In genomic region chr3:51720292-51721061, GRCh38 we compare ENCODE assay signal across 33 cellular contexts. TPM values are rescaled to one million over a fixed set of nuclear protein-coding genes. Genes with fewer than 3 reads are reported as not detected.
DNase-seq lines count a peak whose midpoint lies in the region; ATAC-seq, FAIRE-seq and TF ChIP-seq lines count a peak whose summit lies in the region.
"Had no signal": no experiment of that assay in that cellular context is flagged by ENCODE, and none has a peak within 500 bp of the region (broad histone marks: within the 10 kb centered on the region; RNA-seq: fewer than 3 reads in every experiment).

No MANE protein-coding gene starts in this region.

- H3K4me3 Mint-ChIP-seq in immature natural killer cell: no peak overlapping the region
- H3K4me3 Mint-ChIP-seq: activated CD8-positive, alpha-beta memory T cell treated with anti-CD3 and anti-CD28 coated beads, Interleukin-2, amount 10 ng/mL, durations not matched to agents 7 days and 5 days; activated naive CD4-positive, alpha-beta T cell treated with anti-CD3 and anti-CD28 coated beads, Interleukin-2, amount 50 U/mL, for 24 hours had no signal

- no peaks in the 10 kb centered on the region for H3K9me3 Mint-ChIP-seq in immature natural killer cell
- H3K9me3 Mint-ChIP-seq: activated naive CD4-positive, alpha-beta T cell treated with anti-CD3 and anti-CD28 coated beads, Interleukin-2, amount 50 U/mL, for 24 hours had no signal

- H3K9me3 ChIP-seq in BLaER1 treated with 17β-estradiol and CSF1 and Interleukin-3, amounts not matched to agents 10 nM and 100 nM (replicated peaks in 1 of 11): no peaks in the 10 kb centered on the region
- no peaks in the 10 kb centered on the region for H3K9me3 ChIP-seq in K562 (replicated peaks; ENCODE audit: control insufficient read depth, insufficient read depth, low read depth, low read length)
- H3K9me3 ChIP-seq: heart left ventricle, Peyer's patch, SJCRH30, suprapubic skin had no signal

- no peaks in the 10 kb centered on the region for H3K36me3 ChIP-seq in BLaER1 treated with 17β-estradiol and CSF1 and Interleukin-3, amounts not matched to agents 10 nM and 100 nM
- H3K36me3 ChIP-seq in H7 (replicated peaks; ENCODE audit: control insufficient read depth, insufficient read depth, low read length) (no peaks in the 10 kb centered on the region), K562 (ENCODE audit: control insufficient read depth, insufficient read depth, low read length) (no peaks in the 10 kb centered on the region)
- H3K36me3 ChIP-seq: heart left ventricle, Peyer's patch, SJCRH30, suprapubic skin had no signal

- no peak for TF ChIP-seq EP300 in K562 (IDR thresholded peaks at IDR 0.05; ENCODE audit: low read length)

- DNase-seq in H7: peak; percentile 8
- peak in 1 of 4 experiments; percentile 3 for DNase-seq in K562 (ENCODE audit: extremely low read depth in 1 of 4, low spot score in 3 of 4)
- no peak for DNase-seq in immature natural killer cell
- DNase-seq in Right ventricle myocardium superior: no peak
- DNase-seq in HK-2 (ENCODE audit: unreplicated experiment): no peak
- DNase-seq in hepatic stellate cell (ENCODE audit: low spot score): no peak
- DNase-seq: ACHN; activated CD4-positive, alpha-beta T cell treated with anti-CD3 and anti-CD28 coated beads for 48 hours; activated CD8-positive, alpha-beta memory T cell treated with anti-CD3 and anti-CD28 coated beads, Interleukin-2, amount 10 ng/mL, durations not matched to agents 7 days and 5 days; C1 segment of cervical spinal cord; central memory CD4-positive, alpha-beta T cell; dorsolateral prefrontal cortex; heart left ventricle; mesenchymal stem cell; NCI-H1694 treated with DMSO at 0.1 percent for 48 hours; NCI-H2171 treated with DMSO at 0.1 percent for 48 hours; NCI-H526; SJCRH30; stimulated activated CD4-positive, alpha-beta T cell treated with anti-CD3 and anti-CD28 coated beads, Interleukin-2, amount 100 ng/mL, for 24 hours; T-helper 2 cell had no signal

- H3K36me3 Mint-ChIP-seq in immature natural killer cell: no peaks in the 10 kb centered on the region
- H3K36me3 Mint-ChIP-seq: activated CD8-positive, alpha-beta memory T cell treated with anti-CD3 and anti-CD28 coated beads, Interleukin-2, amount 10 ng/mL, durations not matched to agents 7 days and 5 days; activated naive CD4-positive, alpha-beta T cell treated with anti-CD3 and anti-CD28 coated beads, Interleukin-2, amount 50 U/mL, for 24 hours had no signal

- CTCF ChIA-PET in K562 (lab: Yijun Ruan, JAX; ENCODE audit: low intra/inter-chr PET ratio): interaction anchor here (0.6 kb wide), 1 partner anchor 137 kb away, joined by 3 read pairs; no protein-coding TSS in a partner anchor

- no peak for TF ChIP-seq POLR2A in K562 (conservative IDR thresholded peaks at IDR 0.05)

- no peaks in the 10 kb centered on the region for H3K27me3 ChIP-seq in BLaER1 treated with 17β-estradiol and CSF1 and Interleukin-3, amounts not matched to agents 10 nM and 100 nM
- no peaks in the 10 kb centered on the region for H3K27me3 ChIP-seq in H7 (ENCODE audit: control insufficient read depth, insufficient read depth, low read length)
- peaks cover 0 to 24% of the 10 kb centered on the region in 2 experiments; a peak in 3 of 5 replicates for H3K27me3 ChIP-seq in K562 (ENCODE audit: control insufficient read depth in 2 of 2, insufficient read depth in 2 of 2, low read length in 2 of 2)
- H3K27me3 ChIP-seq: dorsolateral prefrontal cortex, heart left ventricle, Peyer's patch, SJCRH30, suprapubic skin had no signal

- H3K4me1 Mint-ChIP-seq in immature natural killer cell: peaks cover 22 to 33% of the 10 kb centered on the region in 2 donors

- in situ Hi-C loops in K562 (cut with MboI): no loop called here

- peak overlapping the region; percentile 32; the same call in 1 of the 2 replicates for H2AFZ ChIP-seq in K562 (ENCODE audit: low read depth, low read length)

- peaks cover 0 to 4% (median 0%) of the 10 kb centered on the region in 3 donors for H3K27me3 Mint-ChIP-seq in immature natural killer cell (ENCODE audit: low read depth in 3 of 3)
- H3K27me3 Mint-ChIP-seq: activated CD8-positive, alpha-beta memory T cell treated with anti-CD3 and anti-CD28 coated beads, Interleukin-2, amount 10 ng/mL, durations not matched to agents 7 days and 5 days; activated naive CD4-positive, alpha-beta T cell treated with anti-CD3 and anti-CD28 coated beads, Interleukin-2, amount 50 U/mL, for 24 hours had no signal

- H4K20me1 ChIP-seq in BLaER1 treated with 17β-estradiol and CSF1 and Interleukin-3, amounts not matched to agents 10 nM and 100 nM: no peaks in the 10 kb centered on the region
- no peaks in the 10 kb centered on the region for H4K20me1 ChIP-seq in K562 (replicated peaks; ENCODE audit: control insufficient read depth, insufficient read depth, low read length)

- H3K9me1 ChIP-seq in K562 (ENCODE audit: control insufficient read depth, insufficient read depth, low read length): no peaks in the 10 kb centered on the region

- no peak for TF ChIP-seq CTCF in K562 (IDR thresholded peaks at IDR 0.05 in 2 of 3, conservative IDR thresholded peaks at IDR 0.05 in 1 of 3; ENCODE audit: insufficient read depth in 2 of 3, low read depth in 1 of 3, low read length in 3 of 3)

- peaks cover 31 to 55% (median 38%) of the 10 kb centered on the region in 10 experiments for H3K4me1 ChIP-seq in BLaER1 treated with 17β-estradiol and CSF1 and Interleukin-3, amounts not matched to agents 10 nM and 100 nM
- H3K4me1 ChIP-seq in K562 (replicated peaks in 1 of 2; ENCODE audit: control insufficient read depth in 2 of 2, insufficient read depth in 2 of 2, low read length in 2 of 2): no peaks in the 10 kb centered on the region; a peak in 1 of 5 replicates
- H3K4me1 ChIP-seq: Peyer's patch, SJCRH30, suprapubic skin had no signal

- peak; percentile 27; the same call in 2 of the 3 replicates for ATAC-seq in K562
- ATAC-seq in Right ventricle myocardium superior (ENCODE audit: poor library complexity): no peak
- no peak for ATAC-seq in HG02763 (IDR thresholded peaks at IDR 0.05; ENCODE audit: unreplicated experiment)
- ATAC-seq: activated CD8-positive, alpha-beta memory T cell treated with anti-CD3 and anti-CD28 coated beads, Interleukin-2, amount 10 ng/mL, durations not matched to agents 7 days and 5 days; left lobe of liver had no signal

- H3K27ac ChIP-seq in BLaER1 treated with 17β-estradiol and CSF1 and Interleukin-3, amounts not matched to agents 10 nM and 100 nM: peak overlapping the region in 6 of 11 experiments; percentile 4 to 64 (median 17); a peak in 7 of 22 replicates
- H3K27ac ChIP-seq in K562 (ENCODE audit: extremely low read depth, low read depth, low read length): no peak overlapping the region
- H3K27ac ChIP-seq: heart left ventricle, KMS-11, Peyer's patch, SJCRH30, suprapubic skin had no signal

- TF ChIP-seq RAD21 in K562 (CRISPR knock-in tag; conservative IDR thresholded peaks at IDR 0.05 in 1 of 2, IDR thresholded peaks at IDR 0.05 in 1 of 2): no peak

- BruUV-seq in K562 (replicated peaks; lab: Mats Ljungman, UMichigan): no TSS peak

- H3K4me3 ChIP-seq in BLaER1 treated with 17β-estradiol and CSF1 and Interleukin-3, amounts not matched to agents 10 nM and 100 nM: no peak overlapping the region
- H3K4me3 ChIP-seq in H7 (ENCODE audit: insufficient read depth, low read depth, low read length) (no peak overlapping the region), K562 (no peak overlapping the region)
- H3K4me3 ChIP-seq: dorsolateral prefrontal cortex, heart left ventricle, Peyer's patch, SJCRH30, smooth muscle cell, suprapubic skin had no signal

- WGBS in K562 (ENCODE audit: insufficient coverage, low coverage, missing lambda C conversion rate): 40% methylated on average over 6 of the region's 12 CpGs

- POLR2A ChIA-PET in K562 (lab: Yijun Ruan, JAX): no interaction called here

- H3K27ac Mint-ChIP-seq in immature natural killer cell: peak overlapping the region in 4 of 6 donors; percentile 9 to 69 (median 30)
- H3K27ac Mint-ChIP-seq: activated CD8-positive, alpha-beta memory T cell treated with anti-CD3 and anti-CD28 coated beads, Interleukin-2, amount 10 ng/mL, durations not matched to agents 7 days and 5 days had no signal

- no peak overlapping the region for H3K9ac ChIP-seq in BLaER1 treated with 17β-estradiol and CSF1 and Interleukin-3, amounts not matched to agents 10 nM and 100 nM
- H3K9ac ChIP-seq in K562 (ENCODE audit: insufficient read depth in 1 of 2, low read depth in 2 of 2, low read length in 2 of 2): no peak overlapping the region
- H3K9ac ChIP-seq: KMS-11 had no signal

- H3K79me2 ChIP-seq in K562 (ENCODE audit: control insufficient read depth, insufficient read depth, low read length): no peaks in the 10 kb centered on the region

- peak overlapping the region in 10 of 11 experiments; percentile 28 to 59 (median 54); a peak in 18 of 22 replicates for H3K4me2 ChIP-seq in BLaER1 treated with 17β-estradiol and CSF1 and Interleukin-3, amounts not matched to agents 10 nM and 100 nM
- no peak overlapping the region for H3K4me2 ChIP-seq in K562 (ENCODE audit: insufficient read depth, low read length)
- H3K4me2 ChIP-seq: smooth muscle cell had no signal

- FAIRE-seq in K562 (lab: Jason Lieb, UNC): no peak
- FAIRE-seq: astrocyte, D721Med had no signal

- intact Hi-C loops in K562 (cut with micrococcal nuclease) (no loop called here), Right ventricle myocardium superior (cut with DNase I) (no loop called here)

RNA-seq across cellular contexts. Expression of gene GRM2, which starts 13.6 kb away (rescaled TPM):
- total RNA-seq in H7 (2014; rRNA removed; shearing (Covaris generic)): 2.4 and 3.8 TPM in 2 replicates
- 0.14 TPM in 1 of 2 replicates, not detected in the other for total RNA-seq in K562 (2011; cell fraction: chromatin; rRNA removed; ENCODE audit: low replicate concordance)
- total RNA-seq in K562 (2011; cell fraction: nucleolus; rRNA removed): 0.33 TPM in 1 of 2 replicates, not detected in the other
- 0.07 and 0.15 TPM in 2 replicates for total RNA-seq in K562 (2011; cell fraction: nucleoplasm; rRNA removed)
- total RNA-seq in K562 (2014; rRNA removed): not detected in 2 replicates
- total RNA-seq in K562 (2014; rRNA removed; fragmentation: Illumina TruSeq; extraction: Trizol): not detected in 2 replicates
- total RNA-seq in K562 (2015; rRNA removed; fragmentation: Illumina TruSeq; extraction: Trizol): not detected in 2 replicates
- total RNA-seq in K562 (2021): not detected in 2 replicates
- not detected in 2 replicates for polyA plus RNA-seq in K562 (2011; rRNA removed)
- polyA plus RNA-seq in K562 (2011; cell fraction: cytosol; rRNA removed): not detected in 2 replicates
- not detected in 2 replicates for polyA plus RNA-seq in K562 (2011; cell fraction: nucleus; rRNA removed)
- polyA plus RNA-seq in K562 (2012): not detected in 2 replicates
- not detected in 2 replicates for polyA plus RNA-seq in K562 (2014; fragmentation: Illumina TruSeq; extraction: Trizol)
- not detected for polyA plus RNA-seq in K562 (2014; fragmentation: Nextera tagmentation; extraction: Ambion mirVana)
- polyA plus RNA-seq in K562 (2014; rRNA removed): not detected in 2 replicates
- not detected in 2 replicates for polyA minus RNA-seq in K562 (2011; rRNA and poly(A)+ RNA removed)
- not detected in 2 replicates for polyA minus RNA-seq in K562 (2011; cell fraction: cytosol; rRNA and poly(A)+ RNA removed)
- polyA minus RNA-seq in K562 (2011; cell fraction: nucleus; rRNA and poly(A)+ RNA removed): 0.13 TPM in 1 of 2 replicates, not detected in the other
- not detected for polyA plus RNA-seq in immature natural killer cell
- total RNA-seq in Right ventricle myocardium superior: 0.08 TPM
- total RNA-seq: HT-29 had no signal

RNA-seq across cellular contexts. Expression of gene TEX264, which starts 49.4 kb away (rescaled TPM):
- total RNA-seq in H7 (2014; rRNA removed; shearing (Covaris generic)): 17.6 and 18.9 TPM in 2 replicates
- total RNA-seq in K562 (2011; cell fraction: chromatin; rRNA removed; ENCODE audit: low replicate concordance): 12.5 and 39.2 TPM in 2 replicates
- 61.0 and 67.0 TPM in 2 replicates for total RNA-seq in K562 (2011; cell fraction: nucleolus; rRNA removed)
- total RNA-seq in K562 (2011; cell fraction: nucleoplasm; rRNA removed): 35.3 and 41.1 TPM in 2 replicates
- 31.0 and 42.5 TPM in 2 replicates for total RNA-seq in K562 (2014; rRNA removed)
- total RNA-seq in K562 (2014; rRNA removed; fragmentation: Illumina TruSeq; extraction: Trizol): 19.8 and 25.4 TPM in 2 replicates
- total RNA-seq in K562 (2015; rRNA removed; fragmentation: Illumina TruSeq; extraction: Trizol): 31.3 and 34.7 TPM in 2 replicates
- 29.5 and 32.1 TPM in 2 replicates for total RNA-seq in K562 (2021)
- polyA plus RNA-seq in K562 (2011; rRNA removed): 31.3 and 35.8 TPM in 2 replicates
- 83.8 and 104 TPM in 2 replicates for polyA plus RNA-seq in K562 (2011; cell fraction: cytosol; rRNA removed)
- 35.5 and 49.7 TPM in 2 replicates for polyA plus RNA-seq in K562 (2011; cell fraction: nucleus; rRNA removed)
- 26.9 and 37.0 TPM in 2 replicates for polyA plus RNA-seq in K562 (2012)
- 44.4 and 47.0 TPM in 2 replicates for polyA plus RNA-seq in K562 (2014; fragmentation: Illumina TruSeq; extraction: Trizol)
- polyA plus RNA-seq in K562 (2014; fragmentation: Nextera tagmentation; extraction: Ambion mirVana): 10 to 100 TPM in 1 of 2 experiments, 1 to 10 TPM in 1; 4.1 to 20.2 TPM
- polyA plus RNA-seq in K562 (2014; rRNA removed): 30.1 and 34.9 TPM in 2 replicates
- polyA minus RNA-seq in K562 (2011; rRNA and poly(A)+ RNA removed): 35.9 and 38.8 TPM in 2 replicates
- polyA minus RNA-seq in K562 (2011; cell fraction: cytosol; rRNA and poly(A)+ RNA removed): 16.5 and 17.7 TPM in 2 replicates
- 12.3 and 17.1 TPM in 2 replicates for polyA minus RNA-seq in K562 (2011; cell fraction: nucleus; rRNA and poly(A)+ RNA removed)
- 100 to 1,000 TPM; 101 to 155 (median 131) TPM for polyA plus RNA-seq in immature natural killer cell
- 34.7 TPM for total RNA-seq in Right ventricle myocardium superior

RNA-seq across cellular contexts. Expression of gene IQCF6, which starts 58.6 kb away (rescaled TPM):
- total RNA-seq in H7 (2014; rRNA removed; shearing (Covaris generic)): not detected in 2 replicates
- not detected in 2 replicates for total RNA-seq in K562 (2011; cell fraction: chromatin; rRNA removed; ENCODE audit: low replicate concordance)
- total RNA-seq in K562 (2011; cell fraction: nucleolus; rRNA removed): not detected in 2 replicates
- total RNA-seq in K562 (2011; cell fraction: nucleoplasm; rRNA removed): not detected in 2 replicates
- not detected in 2 replicates for total RNA-seq in K562 (2014; rRNA removed)
- not detected in 2 replicates for total RNA-seq in K562 (2014; rRNA removed; fragmentation: Illumina TruSeq; extraction: Trizol)
- not detected in 2 replicates for total RNA-seq in K562 (2015; rRNA removed; fragmentation: Illumina TruSeq; extraction: Trizol)
- not detected in 2 replicates for total RNA-seq in K562 (2021)
- not detected in 2 replicates for polyA plus RNA-seq in K562 (2011; rRNA removed)
- not detected in 2 replicates for polyA plus RNA-seq in K562 (2011; cell fraction: cytosol; rRNA removed)
- not detected in 2 replicates for polyA plus RNA-seq in K562 (2011; cell fraction: nucleus; rRNA removed)
- polyA plus RNA-seq in K562 (2012): 1.3 TPM in 1 of 2 replicates, not detected in the other
- polyA plus RNA-seq in K562 (2014; fragmentation: Illumina TruSeq; extraction: Trizol): not detected in 2 replicates
- polyA plus RNA-seq in K562 (2014; fragmentation: Nextera tagmentation; extraction: Ambion mirVana): not detected
- not detected in 2 replicates for polyA plus RNA-seq in K562 (2014; rRNA removed)
- not detected in 2 replicates for polyA minus RNA-seq in K562 (2011; rRNA and poly(A)+ RNA removed)
- polyA minus RNA-seq in K562 (2011; cell fraction: cytosol; rRNA and poly(A)+ RNA removed): not detected in 2 replicates
- not detected in 2 replicates for polyA minus RNA-seq in K562 (2011; cell fraction: nucleus; rRNA and poly(A)+ RNA removed)
- not detected for polyA plus RNA-seq in immature natural killer cell
- total RNA-seq in Right ventricle myocardium superior: not detected
- total RNA-seq: activated CD8-positive, alpha-beta memory T cell treated with anti-CD3 and anti-CD28 coated beads, Interleukin-2, amount 10 ng/mL, durations not matched to agents 7 days and 5 days; astrocyte; dorsolateral prefrontal cortex; heart left ventricle; HT-29; left lobe of liver; omental fat pad; Peyer's patch; SJCRH30; smooth muscle cell; suprapubic skin; urinary bladder had no signal
- polyA plus RNA-seq: heart left ventricle, smooth muscle cell, urinary bladder had no signal
